In genomic region chr5:11595045-11595444, GRCh38 we compare ENCODE assay signal across 21 cellular contexts.
A peak's percentile ranks its signal among the peaks of the same experiment; 100 is the strongest.
DNase-seq lines count a peak whose midpoint lies in the region; ATAC-seq and TF ChIP-seq lines count a peak whose summit lies in the region.
"Had no signal": no experiment of that assay in that cellular context is flagged by ENCODE, and none has a peak within 500 bp of the region (broad histone marks: within the 10 kb centered on the region; RNA-seq: fewer than 3 reads in every experiment).

No MANE protein-coding gene starts in this region.

- H3K4me3 ChIP-seq in right atrium auricular region = no peak overlapping the region
- H3K4me3 ChIP-seq: MG63 had no signal

- intact Hi-C loops in left ventricle myocardium superior (cut with micrococcal nuclease) = no loop called here

- no peaks in the 10 kb centered on the region for H3K27me3 ChIP-seq in right atrium auricular region
- H3K27me3 ChIP-seq: MG63 had no signal

- no peak for TF ChIP-seq CTCF in right atrium auricular region (IDR thresholded peaks at IDR 0.05)

- H3K27ac ChIP-seq in right atrium auricular region = no peak overlapping the region

- H3K9me3 ChIP-seq in right atrium auricular region = no peaks in the 10 kb centered on the region
- H3K9me3 ChIP-seq: MG63, SK-N-SH had no signal

- no peak for DNase-seq in left ventricle myocardium superior
- DNase-seq in right atrium auricular region (ENCODE audit: low spot score) = no peak
- DNase-seq in SK-N-DZ (ENCODE audit: low spot score) = peak; percentile 12
- DNase-seq in inferior parietal cortex (ENCODE audit: extremely low spot score) = peak; percentile 78
- DNase-seq in superior temporal gyrus (ENCODE audit: extremely low spot score) = peak; percentile 88
- no peak for DNase-seq in dedifferentiated amniotic fluid mesenchymal stem cell (ENCODE audit: extremely low spot score)
- no peak for DNase-seq in NCI-H526 (lab: John Stamatoyannopoulos, UW)
- DNase-seq: activated CD8-positive, alpha-beta T cell treated with anti-CD3 and anti-CD28 coated beads, Interleukin-2, amount 10 ng/mL, durations not matched to agents 7 days and 5 days; activated naive CD4-positive, alpha-beta T cell treated with Interleukin-2 at 50 U/mL for 16 hours; activated T-cell treated with anti-CD3 and anti-CD28 coated beads, Interleukin-2, amount 50 U/mL, for 24 hours; cerebellar nuclear complex; DMS153; MG63; NCI-H1930; NCI-H748 treated with DMSO at 0.1 percent for 48 hours; nephron progenitor cell; right cardiac atrium; SK-N-SH; T-helper 9 cell had no signal

- H3K36me3 ChIP-seq in right atrium auricular region = no peaks in the 10 kb centered on the region
- H3K36me3 ChIP-seq: MG63 had no signal

- no peaks in the 10 kb centered on the region for H3K4me1 ChIP-seq in right atrium auricular region

- ATAC-seq in left ventricle myocardium superior (peak; percentile 56), GM21825 (IDR thresholded peaks at IDR 0.05; ENCODE audit: unreplicated experiment) (no peak)
- ATAC-seq: activated CD8-positive, alpha-beta T cell treated with anti-CD3 and anti-CD28 coated beads, Interleukin-2, amount 10 ng/mL, durations not matched to agents 7 days and 5 days; right cardiac atrium; stimulated activated effector memory CD8-positive, alpha-beta T cell treated with anti-CD3 and anti-CD28 coated beads, Interleukin-12 subunit alpha, Interleukin-12 subunit beta, amount 100 ng/mL, for 72 hours had no signal

Comparison
In these comparisons a context has a peak if more than half of its experiments do, and no peak if none do; other contexts are left out.
1. DNase-seq: peak in SK-N-DZ (single experiment), inferior parietal cortex (single experiment) and superior temporal gyrus (single experiment); none in left ventricle myocardium superior (single experiment), right atrium auricular region (single experiment), dedifferentiated amniotic fluid mesenchymal stem cell (single experiment) and NCI-H526 (0 of 2).